Comparison of ENCODE assay signal across 20 cellular contexts in the genomic region with DNA sequence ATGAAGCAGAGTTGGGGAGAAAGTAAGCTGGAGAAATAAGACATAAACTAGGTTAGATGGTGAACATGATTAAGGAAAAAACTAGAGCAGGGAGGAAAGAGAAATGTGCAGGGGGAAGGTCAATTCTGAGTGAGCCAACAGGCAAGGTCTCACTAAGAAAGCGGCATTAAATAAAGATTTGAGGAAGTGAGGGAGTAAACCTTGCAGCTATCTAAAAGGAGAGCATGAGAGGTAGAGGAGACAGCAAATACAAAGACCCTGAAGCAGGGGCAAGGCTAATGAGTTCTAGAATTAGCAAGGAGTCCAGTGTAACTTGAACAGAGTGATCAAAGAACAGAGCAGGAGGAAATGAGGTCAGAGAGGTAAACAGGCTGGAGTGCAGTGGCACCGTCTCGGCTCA. TPM values are rescaled to one million over a fixed set of nuclear protein-coding genes. Genes with fewer than 3 reads are reported as not detected.
DNase-seq lines count a peak whose midpoint lies in the region; ATAC-seq and TF ChIP-seq lines count a peak whose summit lies in the region.
"Had no signal": no experiment of that assay in that cellular context is flagged by ENCODE, and none has a peak within 500 bp of the region (broad histone marks: within the 10 kb centered on the region; RNA-seq: fewer than 3 reads in every experiment).

No MANE protein-coding gene starts in this region.

- H3K4me3 Mint-ChIP-seq in CD14-positive monocyte (peak overlapping the region; percentile 47 to 52), T-cell (peak overlapping the region; percentile 0 to 24 (median 6)), mesothelial cell of epicardium (peak overlapping the region; percentile 18)
- H3K4me3 Mint-ChIP-seq in CD4-positive, alpha-beta T cell, result peak overlapping the region; percentile 68

- POLR2A ChIA-PET in CD4-positive, alpha-beta T cell (lab: Charles Lee), result no interaction called here
- POLR2A ChIA-PET in T-cell (lab: Charles Lee), result interaction anchor here in 1 of 2 donors (0.5 to 0.6 kb wide), 2 partner anchors 13 to 640 kb away, joined by 3 to 4 read pairs; no protein-coding TSS in a partner anchor

- TF ChIP-seq CTCF in CD14-positive monocyte (IDR thresholded peaks at IDR 0.05) (no peak), mesothelial cell of epicardium (IDR thresholded peaks at IDR 0.05; ENCODE audit: unreplicated experiment) (no peak)
- TF ChIP-seq CTCF in CD4-positive, alpha-beta T cell (IDR thresholded peaks at IDR 0.05), result no peak

- CTCF ChIA-PET in CD4-positive, alpha-beta T cell (lab: Charles Lee), result interaction anchor here (4.0 kb wide), 1 partner anchor 534 kb away, joined by 46 read pairs; no protein-coding TSS in a partner anchor
- CTCF ChIA-PET in T-cell (lab: Charles Lee), result interaction anchor here (1.7 to 1.9 kb wide), 2 partner anchors 533 to 534 kb away, joined by 8 to 10 read pairs; no protein-coding TSS in a partner anchor

- H3K9me3 ChIP-seq in CD4-positive, alpha-beta T cell (ENCODE audit: control insufficient read depth, low read length), result no peaks in the 10 kb centered on the region

- H3K9me3 Mint-ChIP-seq in CD14-positive monocyte, result peaks cover 0 to 11% (median 6%) of the 10 kb centered on the region in 7 donors
- no peaks in the 10 kb centered on the region for H3K9me3 Mint-ChIP-seq in CD4-positive, alpha-beta T cell
- no peaks in the 10 kb centered on the region for H3K9me3 Mint-ChIP-seq in T-cell
- H3K9me3 Mint-ChIP-seq in mesothelial cell of epicardium, result no peaks in the 10 kb centered on the region

- intact Hi-C loops in CD14-positive monocyte (cut with micrococcal nuclease), result loop anchor here (2.0 to 5.0 kb wide), 2 partner anchors 114 to 535 kb away; no protein-coding TSS in a partner anchor
- intact Hi-C loops in CD4-positive, alpha-beta T cell (cut with DNase I, micrococcal nuclease), result loop anchor here (2.0 to 10.0 kb wide), 7 partner anchors 65 to 887 kb away; a partner anchor contains a TSS

- peaks cover 40 to 59% (median 46%) of the 10 kb centered on the region in 3 donors for H3K27me3 Mint-ChIP-seq in CD14-positive monocyte (ENCODE audit: low read depth in 3 of 3)
- no peaks in the 10 kb centered on the region for H3K27me3 Mint-ChIP-seq in CD4-positive, alpha-beta T cell
- peaks cover 0 to 5% of the 10 kb centered on the region in 2 donors for H3K27me3 Mint-ChIP-seq in T-cell
- peaks cover 5% of the 10 kb centered on the region for H3K27me3 Mint-ChIP-seq in mesothelial cell of epicardium (ENCODE audit: low read depth)

- H3K4me1 Mint-ChIP-seq in CD14-positive monocyte (peaks cover 24% of the 10 kb centered on the region), T-cell (peaks cover 10 to 26% (median 25%) of the 10 kb centered on the region in 3 donors), mesothelial cell of epicardium (peaks cover 14% of the 10 kb centered on the region)
- H3K4me1 Mint-ChIP-seq in CD4-positive, alpha-beta T cell (ENCODE audit: low read depth), result peaks cover 18% of the 10 kb centered on the region

- ATAC-seq in CD4-positive, alpha-beta T cell (ENCODE audit: poor library complexity), result no peak
- no peak for ATAC-seq in T-cell (replicated peaks in 1 of 4)
- no peak for ATAC-seq in GM21529 (IDR thresholded peaks at IDR 0.05; ENCODE audit: unreplicated experiment)
- ATAC-seq in GM18868 (IDR thresholded peaks at IDR 0.05; ENCODE audit: unreplicated experiment), result no peak
- ATAC-seq: left lobe of liver had no signal

- H3K36me3 Mint-ChIP-seq in CD14-positive monocyte, result peaks cover 5 to 6% of the 10 kb centered on the region in 2 donors
- H3K36me3 Mint-ChIP-seq in CD4-positive, alpha-beta T cell (ENCODE audit: low read depth), result peaks cover 8% of the 10 kb centered on the region
- peaks cover 18% of the 10 kb centered on the region for H3K36me3 Mint-ChIP-seq in T-cell
- peaks cover 10% of the 10 kb centered on the region for H3K36me3 Mint-ChIP-seq in mesothelial cell of epicardium

- no peak for DNase-seq in CD14-positive monocyte (ENCODE audit: low spot score)
- no peak for DNase-seq in CD4-positive, alpha-beta T cell
- no peak for DNase-seq in T-cell
- no peak for DNase-seq in mesothelial cell of epicardium (ENCODE audit: low spot score in 2 of 2, unreplicated experiment in 2 of 2)
- DNase-seq in NCI-H524 (lab: John Stamatoyannopoulos, UW), result no peak
- DNase-seq: activated CD4-positive, alpha-beta T cell treated with anti-CD3 and anti-CD28 coated beads, Interleukin-2, amount 50 U/mL, for 4 hours; activated T-cell treated with anti-CD3 and anti-CD28 coated beads, Interleukin-2, amount 50 U/mL, for 1 hour; brain microvascular endothelial cell; Calu3; cortex of kidney; HCEC 1CT; midbrain; NCI-H1436 treated with DMSO at 0.1 percent for 48 hours; NCI-H524 treated with DMSO at 0.1 percent for 48 hours; stimulated activated CD4-positive, alpha-beta T cell treated with anti-CD3 and anti-CD28 coated beads, Interleukin-4, amount 100 ng/mL, for 24 hours; trophoblast cell; WERI-Rb-1 had no signal

- H3K27me3 ChIP-seq in CD4-positive, alpha-beta T cell (ENCODE audit: control insufficient read depth, insufficient read depth, low read length), result no peaks in the 10 kb centered on the region
- H3K27me3 ChIP-seq: brain microvascular endothelial cell had no signal

- H3K27ac Mint-ChIP-seq in CD14-positive monocyte, result no peak overlapping the region
- peak overlapping the region; percentile 1 for H3K27ac Mint-ChIP-seq in CD4-positive, alpha-beta T cell
- peak overlapping the region; percentile 11 to 60 for H3K27ac Mint-ChIP-seq in T-cell
- H3K27ac Mint-ChIP-seq in mesothelial cell of epicardium, result no peak overlapping the region

- no peak overlapping the region for H3K27ac ChIP-seq in CD4-positive, alpha-beta T cell (ENCODE audit: low read depth, low read length)
- H3K27ac ChIP-seq: brain microvascular endothelial cell, WERI-Rb-1 had no signal

RNA-seq across cellular contexts. Expression of a gene that starts 4.4 kb away (rescaled TPM):
- polyA plus RNA-seq in CD14-positive monocyte, result under 1 TPM; 0.18 to 0.22 TPM
- total RNA-seq in CD4-positive, alpha-beta T cell, result 1 to 10 TPM; 4.1 to 4.2 TPM
- total RNA-seq in T-cell (10 to 100 TPM; 20.3 to 37.6 (median 29.5) TPM), mesothelial cell of epicardium (11.8 to 13.9 TPM (median 12.7 TPM) in 3 replicates)

Comparison
In these comparisons a context has a peak if more than half of its experiments do, and no peak if none do; other contexts are left out.
1. H3K27ac Mint-ChIP-seq: peak in CD4-positive, alpha-beta T cell (single experiment) and T-cell (2 of 2); none in CD14-positive monocyte (0 of 7) and mesothelial cell of epicardium (single experiment).
2. H3K4me3 Mint-ChIP-seq: peak in every context shown above with its lines; median percentile 68 in CD4-positive, alpha-beta T cell; 50 in CD14-positive monocyte; 18 in mesothelial cell of epicardium; 6 in T-cell.